8 cellular contexts compared by ENCODE assay signal in the genomic region with DNA sequence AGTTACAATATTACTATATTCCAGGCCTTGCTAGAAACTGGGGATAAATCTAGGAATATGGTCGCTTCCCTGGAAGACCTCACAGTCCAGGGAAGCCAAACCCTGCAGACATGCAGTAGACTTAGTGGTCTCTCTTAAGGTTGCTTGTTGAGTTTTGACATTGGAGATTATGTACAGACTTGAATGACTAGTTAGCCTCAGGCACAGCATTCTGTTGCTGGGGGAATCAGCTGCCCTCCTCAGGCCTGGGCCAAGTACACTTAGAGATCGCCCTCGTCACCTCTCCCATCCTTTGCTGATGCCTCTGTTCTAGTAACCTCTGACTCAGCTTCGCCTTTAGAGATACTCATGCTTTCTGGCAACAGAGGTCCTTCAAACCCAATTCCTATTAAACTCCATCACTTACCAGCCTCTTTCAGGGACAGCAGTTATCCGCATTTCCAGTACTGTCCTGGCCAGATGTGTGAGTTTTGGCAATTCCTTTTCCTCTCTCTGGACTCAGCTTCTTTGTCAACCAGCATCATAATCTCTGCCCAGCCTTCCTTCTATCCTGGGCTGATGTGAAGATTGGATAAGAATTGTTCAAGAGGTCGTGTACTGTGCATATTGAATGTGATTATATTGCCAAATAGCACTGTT. TPM values are rescaled to one million over a fixed set of nuclear protein-coding genes. Genes with fewer than 3 reads are reported as not detected.
DNase-seq lines count a peak whose midpoint lies in the region; ATAC-seq lines count a peak whose summit lies in the region.

No MANE protein-coding gene starts in this region.

- H3K9me3 ChIP-seq in iPS-20b (ENCODE audit: insufficient read depth, low read depth, low read length), result no peaks in the 10 kb centered on the region

- H3K9me3 Mint-ChIP-seq in activated CD4-positive, alpha-beta T cell treated with anti-CD3 and anti-CD28 coated beads for 36 hours (ENCODE audit: low read depth), result no peaks in the 10 kb centered on the region
- no peaks in the 10 kb centered on the region for H3K9me3 Mint-ChIP-seq in activated CD4-positive, alpha-beta memory T cell treated with anti-CD3 and anti-CD28 coated beads, Interleukin-2, amount 10 ng/mL, durations not matched to agents 7 days and 5 days

- H3K36me3 Mint-ChIP-seq in activated CD4-positive, alpha-beta T cell treated with anti-CD3 and anti-CD28 coated beads for 36 hours (ENCODE audit: low read depth), result peaks cover 4% of the 10 kb centered on the region
- peaks cover 11% of the 10 kb centered on the region for H3K36me3 Mint-ChIP-seq in activated CD4-positive, alpha-beta memory T cell treated with anti-CD3 and anti-CD28 coated beads, Interleukin-2, amount 10 ng/mL, durations not matched to agents 7 days and 5 days (ENCODE audit: low read depth)

- peak overlapping the region; percentile 99 for H3K9ac ChIP-seq in iPS-20b (ENCODE audit: low read depth, low read length)

- no peaks in the 10 kb centered on the region for H3K27me3 Mint-ChIP-seq in activated CD4-positive, alpha-beta T cell treated with anti-CD3 and anti-CD28 coated beads for 36 hours
- H3K27me3 Mint-ChIP-seq in activated CD4-positive, alpha-beta memory T cell treated with anti-CD3 and anti-CD28 coated beads, Interleukin-2, amount 10 ng/mL, durations not matched to agents 7 days and 5 days, result no peaks in the 10 kb centered on the region

- peaks cover 16% of the 10 kb centered on the region for H3K4me1 Mint-ChIP-seq in activated CD4-positive, alpha-beta T cell treated with anti-CD3 and anti-CD28 coated beads for 36 hours
- peaks cover 22% of the 10 kb centered on the region for H3K4me1 Mint-ChIP-seq in activated CD4-positive, alpha-beta memory T cell treated with anti-CD3 and anti-CD28 coated beads, Interleukin-2, amount 10 ng/mL, durations not matched to agents 7 days and 5 days

- H3K27me3 ChIP-seq in iPS-20b (ENCODE audit: insufficient read depth, low read length), result peaks cover 38% of the 10 kb centered on the region

- no peak for ATAC-seq in activated CD4-positive, alpha-beta T cell treated with anti-CD3 and anti-CD28 coated beads for 36 hours
- ATAC-seq in GM18909 (IDR thresholded peaks at IDR 0.05; ENCODE audit: poor library complexity, unreplicated experiment) (no peak), GM18858 (IDR thresholded peaks at IDR 0.05; ENCODE audit: unreplicated experiment) (no peak)

- peak overlapping the region; percentile 91 for H3K4me3 ChIP-seq in iPS-20b (ENCODE audit: low read length)

- H3K36me3 ChIP-seq in iPS-20b (ENCODE audit: insufficient read depth, low read depth, low read length), result peaks cover 10% of the 10 kb centered on the region

- CTCF ChIA-PET in activated CD4-positive, alpha-beta T cell treated with anti-CD3 and anti-CD28 coated beads for 36 hours (lab: Charles Lee), result interaction anchor here (0.8 to 3.0 kb wide), 5 partner anchors 81 to 318 kb away, joined by 3 to 10 read pairs (median 3); no protein-coding TSS in a partner anchor
- CTCF ChIA-PET in activated CD4-positive, alpha-beta memory T cell treated with anti-CD3 and anti-CD28 coated beads, Interleukin-2, amount 10 ng/mL, durations not matched to agents 7 days and 5 days (lab: Charles Lee), result interaction anchor here (0.9 to 2.0 kb wide), 5 partner anchors 11 to 318 kb away, joined by 3 to 8 read pairs (median 3); no protein-coding TSS in a partner anchor

- POLR2A ChIA-PET in activated CD4-positive, alpha-beta T cell treated with anti-CD3 and anti-CD28 coated beads for 36 hours (lab: Charles Lee), result interaction anchor here (0.9 to 1.1 kb wide), 2 partner anchors 31 kb away, joined by 3 to 4 read pairs; no protein-coding TSS in a partner anchor
- POLR2A ChIA-PET in activated CD4-positive, alpha-beta memory T cell treated with anti-CD3 and anti-CD28 coated beads, Interleukin-2, amount 10 ng/mL, durations not matched to agents 7 days and 5 days (lab: Charles Lee), result interaction anchor here (0.6 to 5.5 kb wide), 20 partner anchors 9 to 321 kb away, joined by 3 to 88 read pairs (median 6); a partner anchor contains a TSS

- peak overlapping the region; percentile 92 for H3K4me3 Mint-ChIP-seq in activated CD4-positive, alpha-beta T cell treated with anti-CD3 and anti-CD28 coated beads for 36 hours
- H3K4me3 Mint-ChIP-seq in activated CD4-positive, alpha-beta memory T cell treated with anti-CD3 and anti-CD28 coated beads, Interleukin-2, amount 10 ng/mL, durations not matched to agents 7 days and 5 days, result peak overlapping the region; percentile 80

- intact Hi-C loops in activated CD4-positive, alpha-beta T cell treated with anti-CD3 and anti-CD28 coated beads for 36 hours (cut with DNase I, micrococcal nuclease), result loop anchor here in 1 of 2 experiments (2.0 to 10.0 kb wide), 4 partner anchors 28 to 1908 kb away; a partner anchor contains a TSS

- H3K27ac Mint-ChIP-seq in activated CD4-positive, alpha-beta T cell treated with anti-CD3 and anti-CD28 coated beads for 36 hours, result peak overlapping the region; percentile 98
- H3K27ac Mint-ChIP-seq in activated CD4-positive, alpha-beta memory T cell treated with anti-CD3 and anti-CD28 coated beads, Interleukin-2, amount 10 ng/mL, durations not matched to agents 7 days and 5 days, result peak overlapping the region; percentile 92

- DNase-seq in activated CD4-positive, alpha-beta T cell treated with anti-CD3 and anti-CD28 coated beads for 36 hours, result peak; percentile 25
- DNase-seq in activated CD4-positive, alpha-beta T cell treated with anti-CD3 and anti-CD28 coated beads, Interleukin-2, amount 50 U/mL, for 4 hours, result no peak
- DNase-seq in activated CD4-positive, alpha-beta memory T cell treated with anti-CD3 and anti-CD28 coated beads, Interleukin-2, amount 10 ng/mL, durations not matched to agents 7 days and 5 days, result no peak
- DNase-seq in NCI-H146 (lab: John Stamatoyannopoulos, UW), result no peak

- H3K27ac ChIP-seq in iPS-20b (ENCODE audit: low read length) (peak overlapping the region; percentile 99), temporal lobe (ENCODE audit: low read depth, low read length) (peak overlapping the region; percentile 98)

- H3K4me1 ChIP-seq in iPS-20b (ENCODE audit: insufficient read depth, low read length), result peaks cover 5% of the 10 kb centered on the region; the same call in 1 of the 2 replicates

RNA-seq across cellular contexts. Expression of a gene that starts 0.8 kb away (rescaled TPM):
- total RNA-seq in activated CD4-positive, alpha-beta T cell treated with anti-CD3 and anti-CD28 coated beads for 36 hours, result 10 to 100 TPM; 60.3 to 76.1 TPM
- 10 to 100 TPM; 53.0 to 58.7 TPM for total RNA-seq in activated CD4-positive, alpha-beta memory T cell treated with anti-CD3 and anti-CD28 coated beads, Interleukin-2, amount 10 ng/mL, durations not matched to agents 7 days and 5 days
- 12.5 TPM for total RNA-seq in temporal lobe

RNA-seq across cellular contexts. Expression of a gene that starts 7.6 kb away (rescaled TPM):
- total RNA-seq in activated CD4-positive, alpha-beta T cell treated with anti-CD3 and anti-CD28 coated beads for 36 hours, result not detected
- total RNA-seq in activated CD4-positive, alpha-beta memory T cell treated with anti-CD3 and anti-CD28 coated beads, Interleukin-2, amount 10 ng/mL, durations not matched to agents 7 days and 5 days, result not detected
- not detected for total RNA-seq in temporal lobe

RNA-seq across cellular contexts. Expression of a gene that starts 10.2 kb away (rescaled TPM):
- 10 to 100 TPM; 50.7 to 52.2 TPM for total RNA-seq in activated CD4-positive, alpha-beta T cell treated with anti-CD3 and anti-CD28 coated beads for 36 hours
- total RNA-seq in activated CD4-positive, alpha-beta memory T cell treated with anti-CD3 and anti-CD28 coated beads, Interleukin-2, amount 10 ng/mL, durations not matched to agents 7 days and 5 days, result 10 to 100 TPM; 72.7 to 76.9 TPM
- 34.4 TPM for total RNA-seq in temporal lobe

RNA-seq across cellular contexts. Expression of a gene that starts 22.2 kb away (rescaled TPM):
- not detected for total RNA-seq in activated CD4-positive, alpha-beta T cell treated with anti-CD3 and anti-CD28 coated beads for 36 hours
- not detected for total RNA-seq in activated CD4-positive, alpha-beta memory T cell treated with anti-CD3 and anti-CD28 coated beads, Interleukin-2, amount 10 ng/mL, durations not matched to agents 7 days and 5 days
- not detected for total RNA-seq in temporal lobe

RNA-seq across cellular contexts. Expression of a gene that starts 32.6 kb away (rescaled TPM):
- total RNA-seq in activated CD4-positive, alpha-beta T cell treated with anti-CD3 and anti-CD28 coated beads for 36 hours, result 10 to 100 TPM in 1 of 2 experiments, 1 to 10 TPM in 1; 7.7 to 11.6 TPM
- total RNA-seq in activated CD4-positive, alpha-beta memory T cell treated with anti-CD3 and anti-CD28 coated beads, Interleukin-2, amount 10 ng/mL, durations not matched to agents 7 days and 5 days, result 1 to 10 TPM; 5.9 to 7.1 TPM
- total RNA-seq in temporal lobe, result 5.7 TPM
